Comparison of ENCODE assay signal across 16 cellular contexts in the genomic region with DNA sequence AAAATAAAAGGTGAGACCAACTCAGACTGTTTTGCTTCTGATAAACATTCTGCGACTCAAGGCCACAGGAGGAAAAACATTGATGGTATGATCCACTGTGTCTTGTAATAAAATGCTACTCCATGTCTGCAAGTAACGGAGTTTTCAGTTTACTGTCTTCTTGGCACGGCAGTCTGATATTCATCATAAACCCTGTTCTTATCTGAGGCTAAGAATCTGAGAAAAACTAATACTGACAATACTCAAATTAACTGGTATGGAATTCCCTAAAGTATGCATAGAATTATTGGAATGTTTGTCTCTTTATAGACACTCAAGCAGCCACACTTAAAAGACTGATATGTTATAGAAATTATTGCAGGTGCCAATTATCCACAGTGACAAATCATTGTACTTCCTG.
"Had no signal": no experiment of that assay in that cellular context is flagged by ENCODE, and none has a peak within 500 bp of the region (broad histone marks: within the 10 kb centered on the region; RNA-seq: fewer than 3 reads in every experiment).

No MANE protein-coding gene starts in this region.

- H3K27me3 ChIP-seq: dorsolateral prefrontal cortex, hepatocyte, sigmoid colon had no signal

- H3K79me2 ChIP-seq: hepatocyte had no signal

- H3K36me3 ChIP-seq: sigmoid colon had no signal

- H3K4me3 Mint-ChIP-seq: naive thymus-derived CD4-positive, alpha-beta T cell; nephron progenitor cell had no signal

- H3K9me3 Mint-ChIP-seq: nephron progenitor cell had no signal

- H3K4me1 Mint-ChIP-seq: nephron progenitor cell had no signal

- H2AFZ ChIP-seq: hepatocyte had no signal

- DNase-seq: cortex of kidney; dorsolateral prefrontal cortex; effector CD8-positive, alpha-beta T cell; foreskin melanocyte; head of caudate nucleus; left colon; left ventricle myocardium superior; mesendoderm; naive thymus-derived CD4-positive, alpha-beta T cell; nephron progenitor cell; sigmoid colon; stimulated activated CD4-positive, alpha-beta T cell treated with anti-CD3 and anti-CD28 coated beads, Interleukin-2, amount 100 ng/mL, for 48 hours; stimulated activated naive CD4-positive, alpha-beta T cell treated with Interleukin-2 at 50 U/mL for 16 hours had no signal

- ATAC-seq: left colon; naive thymus-derived CD4-positive, alpha-beta T cell had no signal

- H3K9me3 ChIP-seq: sigmoid colon had no signal

- H3K27ac ChIP-seq: dorsolateral prefrontal cortex, hepatocyte, sigmoid colon, skin epidermis had no signal

- H3K4me3 ChIP-seq: dorsolateral prefrontal cortex, hepatocyte, lung, sigmoid colon, skin epidermis had no signal

- H3K4me2 ChIP-seq: hepatocyte had no signal

- H3K27ac Mint-ChIP-seq: naive thymus-derived CD4-positive, alpha-beta T cell had no signal

- H3K36me3 Mint-ChIP-seq: naive thymus-derived CD4-positive, alpha-beta T cell had no signal
